ENCODE assay signal across 8 cellular contexts in genomic region chr1:76153856-76154212, GRCh38.
DNase-seq lines count a peak whose midpoint lies in the region; ATAC-seq and TF ChIP-seq lines count a peak whose summit lies in the region.

No MANE protein-coding gene starts in this region.

- no peaks in the 10 kb centered on the region for H3K36me3 Mint-ChIP-seq in T-helper 1 cell treated with Interleukin-12 subunit alpha and Interleukin-12 subunit beta and Interleukin-4 antibody, amounts not matched to agents 30 μg/mL and 1 μg/mL, for 36 hours (ENCODE audit: low read depth)
- H3K36me3 Mint-ChIP-seq in activated CD8-positive, alpha-beta T cell treated with anti-CD3 and anti-CD28 coated beads, Interleukin-2, amount 10 ng/mL, durations not matched to agents 7 days and 5 days (ENCODE audit: low read depth): no peaks in the 10 kb centered on the region
- no peaks in the 10 kb centered on the region for H3K36me3 Mint-ChIP-seq in natural killer cell treated with Interleukin-12 subunit alpha and Interleukin-12 subunit beta and Interleukin-15 and Interleukin-18, amount 100 ng/mL, for 72 hours

- peaks cover 7% of the 10 kb centered on the region for H3K4me1 Mint-ChIP-seq in T-helper 1 cell treated with Interleukin-12 subunit alpha and Interleukin-12 subunit beta and Interleukin-4 antibody, amounts not matched to agents 30 μg/mL and 1 μg/mL, for 36 hours (ENCODE audit: low read depth)
- peaks cover 12% of the 10 kb centered on the region for H3K4me1 Mint-ChIP-seq in activated CD8-positive, alpha-beta T cell treated with anti-CD3 and anti-CD28 coated beads, Interleukin-2, amount 10 ng/mL, durations not matched to agents 7 days and 5 days (ENCODE audit: low read depth)
- peaks cover 8 to 9% of the 10 kb centered on the region in 2 donors for H3K4me1 Mint-ChIP-seq in natural killer cell treated with Interleukin-12 subunit alpha and Interleukin-12 subunit beta and Interleukin-15 and Interleukin-18, amount 100 ng/mL, for 72 hours (ENCODE audit: low read depth in 2 of 2)

- H3K9me3 Mint-ChIP-seq in T-helper 1 cell treated with Interleukin-12 subunit alpha and Interleukin-12 subunit beta and Interleukin-4 antibody, amounts not matched to agents 30 μg/mL and 1 μg/mL, for 36 hours: no peaks in the 10 kb centered on the region
- no peaks in the 10 kb centered on the region for H3K9me3 Mint-ChIP-seq in activated CD8-positive, alpha-beta T cell treated with anti-CD3 and anti-CD28 coated beads, Interleukin-2, amount 10 ng/mL, durations not matched to agents 7 days and 5 days (ENCODE audit: insufficient read depth)
- H3K9me3 Mint-ChIP-seq in natural killer cell treated with Interleukin-12 subunit alpha and Interleukin-12 subunit beta and Interleukin-15 and Interleukin-18, amount 100 ng/mL, for 72 hours: no peaks in the 10 kb centered on the region

- CTCF ChIA-PET in activated CD8-positive, alpha-beta T cell treated with anti-CD3 and anti-CD28 coated beads, Interleukin-2, amount 10 ng/mL, durations not matched to agents 7 days and 5 days (lab: Charles Lee): interaction anchor here (0.7 to 3.2 kb wide), 40 partner anchors 9 to 1379 kb away, joined by 3 to 21 read pairs (median 4); no protein-coding TSS in a partner anchor
- CTCF ChIA-PET in GM10248 (lab: Yijun Ruan, JAX): interaction anchor here (0.7 to 4.2 kb wide), 22 partner anchors 9 to 1960 kb away, joined by 3 to 22 read pairs (median 4); no protein-coding TSS in a partner anchor

- no peak overlapping the region for H3K27ac Mint-ChIP-seq in T-helper 1 cell treated with Interleukin-12 subunit alpha and Interleukin-12 subunit beta and Interleukin-4 antibody, amounts not matched to agents 30 μg/mL and 1 μg/mL, for 36 hours
- H3K27ac Mint-ChIP-seq in activated CD8-positive, alpha-beta T cell treated with anti-CD3 and anti-CD28 coated beads, Interleukin-2, amount 10 ng/mL, durations not matched to agents 7 days and 5 days: peak overlapping the region; percentile 91
- peak overlapping the region; percentile 83 to 94 for H3K27ac Mint-ChIP-seq in natural killer cell treated with Interleukin-12 subunit alpha and Interleukin-12 subunit beta and Interleukin-15 and Interleukin-18, amount 100 ng/mL, for 72 hours

- DNase-seq in T-helper 1 cell (no peak), NCI-H510A (lab: John Stamatoyannopoulos, UW) (no peak), GM10248 (ENCODE audit: extremely low spot score) (no peak)
- DNase-seq in activated CD8-positive, alpha-beta T cell treated with anti-CD3 and anti-CD28 coated beads, Interleukin-2, amount 10 ng/mL, durations not matched to agents 7 days and 5 days: no peak
- no peak for DNase-seq in natural killer cell treated with Interleukin-12 subunit alpha and Interleukin-12 subunit beta and Interleukin-15 and Interleukin-18, amount 100 ng/mL, for 72 hours (ENCODE audit: low spot score)

- no peak for TF ChIP-seq CTCF in GM10248 (IDR thresholded peaks at IDR 0.05; ENCODE audit: control extremely low read depth, extremely low read depth, low read depth, missing control alignments)

- H3K27me3 Mint-ChIP-seq in T-helper 1 cell treated with Interleukin-12 subunit alpha and Interleukin-12 subunit beta and Interleukin-4 antibody, amounts not matched to agents 30 μg/mL and 1 μg/mL, for 36 hours (ENCODE audit: low read depth): no peaks in the 10 kb centered on the region
- peaks cover 2% of the 10 kb centered on the region for H3K27me3 Mint-ChIP-seq in activated CD8-positive, alpha-beta T cell treated with anti-CD3 and anti-CD28 coated beads, Interleukin-2, amount 10 ng/mL, durations not matched to agents 7 days and 5 days (ENCODE audit: low read depth)
- H3K27me3 Mint-ChIP-seq in natural killer cell treated with Interleukin-12 subunit alpha and Interleukin-12 subunit beta and Interleukin-15 and Interleukin-18, amount 100 ng/mL, for 72 hours: peaks cover 7 to 15% of the 10 kb centered on the region in 2 donors

- ATAC-seq in GM18909 (IDR thresholded peaks at IDR 0.05; ENCODE audit: poor library complexity, unreplicated experiment) (peak; percentile 2), HG02798 (IDR thresholded peaks at IDR 0.05; ENCODE audit: poor library complexity, unreplicated experiment) (no peak)
- ATAC-seq in activated CD8-positive, alpha-beta T cell treated with anti-CD3 and anti-CD28 coated beads, Interleukin-2, amount 10 ng/mL, durations not matched to agents 7 days and 5 days: no peak
- ATAC-seq in natural killer cell treated with Interleukin-12 subunit alpha and Interleukin-12 subunit beta and Interleukin-15 and Interleukin-18, amount 100 ng/mL, for 72 hours: no peak

- peak overlapping the region; percentile 88 for H3K4me3 Mint-ChIP-seq in T-helper 1 cell treated with Interleukin-12 subunit alpha and Interleukin-12 subunit beta and Interleukin-4 antibody, amounts not matched to agents 30 μg/mL and 1 μg/mL, for 36 hours
- peak overlapping the region; percentile 77 for H3K4me3 Mint-ChIP-seq in activated CD8-positive, alpha-beta T cell treated with anti-CD3 and anti-CD28 coated beads, Interleukin-2, amount 10 ng/mL, durations not matched to agents 7 days and 5 days
- H3K4me3 Mint-ChIP-seq in natural killer cell treated with Interleukin-12 subunit alpha and Interleukin-12 subunit beta and Interleukin-15 and Interleukin-18, amount 100 ng/mL, for 72 hours: peak overlapping the region; percentile 88

- POLR2A ChIA-PET in activated CD8-positive, alpha-beta T cell treated with anti-CD3 and anti-CD28 coated beads, Interleukin-2, amount 10 ng/mL, durations not matched to agents 7 days and 5 days (lab: Charles Lee): interaction anchor here (0.6 to 1.0 kb wide), 2 partner anchors 9 to 335 kb away, joined by 3 to 4 read pairs; no protein-coding TSS in a partner anchor
- POLR2A ChIA-PET in GM10248 (lab: Yijun Ruan, JAX): no interaction called here
